ENCODE assay signal across 25 cellular contexts in genomic region chr11:68932358-68932757, GRCh38. TPM values are rescaled to one million over a fixed set of nuclear protein-coding genes. Genes with fewer than 3 reads are reported as not detected.
DNase-seq lines count a peak whose midpoint lies in the region; ATAC-seq and TF ChIP-seq lines count a peak whose summit lies in the region.
"Had no signal": no experiment of that assay in that cellular context is flagged by ENCODE, and none has a peak within 500 bp of the region (broad histone marks: within the 10 kb centered on the region; RNA-seq: fewer than 3 reads in every experiment).

No MANE protein-coding gene starts in this region.

- H3K4me3 ChIP-seq in lower lobe of right lung = no peak overlapping the region
- H3K4me3 ChIP-seq: Peyer's patch, SJSA1 had no signal

- no peak overlapping the region for H3K27ac Mint-ChIP-seq in natural killer cell treated with Interleukin-12 subunit alpha and Interleukin-12 subunit beta and Interleukin-15 and Interleukin-18, amount 100 ng/mL, for 72 hours
- H3K27ac Mint-ChIP-seq in natural killer cell = no peak overlapping the region
- H3K27ac Mint-ChIP-seq in central memory CD8-positive, alpha-beta T cell (ENCODE audit: low read depth) = peak overlapping the region; percentile 6

- H3K9me3 Mint-ChIP-seq in natural killer cell treated with Interleukin-12 subunit alpha and Interleukin-12 subunit beta and Interleukin-15 and Interleukin-18, amount 100 ng/mL, for 72 hours = no peaks in the 10 kb centered on the region
- no peaks in the 10 kb centered on the region for H3K9me3 Mint-ChIP-seq in natural killer cell
- no peaks in the 10 kb centered on the region for H3K9me3 Mint-ChIP-seq in central memory CD8-positive, alpha-beta T cell
- H3K9me3 Mint-ChIP-seq: CD14-positive monocyte had no signal

- peak; percentile 0 for DNase-seq in natural killer cell treated with Interleukin-12 subunit alpha and Interleukin-12 subunit beta and Interleukin-15 and Interleukin-18, amount 100 ng/mL, for 72 hours (ENCODE audit: low spot score)
- DNase-seq in natural killer cell = no peak
- no peak for DNase-seq in central memory CD8-positive, alpha-beta T cell (ENCODE audit: low spot score in 2 of 2)
- peak; percentile 62 for DNase-seq in posterior vena cava (ENCODE audit: low spot score)
- DNase-seq in lower lobe of right lung = no peak
- DNase-seq in GDM1 (lab: John Stamatoyannopoulos, UW) = no peak
- no peak for DNase-seq in G401 (ENCODE audit: low spot score)
- DNase-seq: 8988T, AML-193, EL, GOT3, IMR-90, MV-4-11, NCI-H1694, NCI-H2081 treated with DMSO at 0.1 percent for 48 hours, NCI-H2171 treated with DMSO at 0.1 percent for 48 hours, NCI-H524 treated with DMSO at 0.1 percent for 48 hours, NCI-H82, Peyer's patch had no signal

- no peak overlapping the region for H3K4me3 Mint-ChIP-seq in natural killer cell treated with Interleukin-12 subunit alpha and Interleukin-12 subunit beta and Interleukin-15 and Interleukin-18, amount 100 ng/mL, for 72 hours
- H3K4me3 Mint-ChIP-seq in natural killer cell = no peak overlapping the region
- H3K4me3 Mint-ChIP-seq in central memory CD8-positive, alpha-beta T cell = no peak overlapping the region
- H3K4me3 Mint-ChIP-seq: CD14-positive monocyte had no signal

- no peak overlapping the region for H3K27ac ChIP-seq in lower lobe of right lung
- H3K27ac ChIP-seq: KMS-11, Peyer's patch, SJSA1 had no signal

- peaks cover 89% of the 10 kb centered on the region for H3K36me3 ChIP-seq in lower lobe of right lung

- H3K36me3 Mint-ChIP-seq in natural killer cell treated with Interleukin-12 subunit alpha and Interleukin-12 subunit beta and Interleukin-15 and Interleukin-18, amount 100 ng/mL, for 72 hours = peaks cover 9% of the 10 kb centered on the region
- H3K36me3 Mint-ChIP-seq in natural killer cell = no peaks in the 10 kb centered on the region
- H3K36me3 Mint-ChIP-seq in central memory CD8-positive, alpha-beta T cell (ENCODE audit: insufficient read depth) = peaks cover 12% of the 10 kb centered on the region

- peaks cover 13% of the 10 kb centered on the region for H3K4me1 ChIP-seq in lower lobe of right lung
- H3K4me1 ChIP-seq: SJSA1 had no signal

- H3K4me1 Mint-ChIP-seq in natural killer cell treated with Interleukin-12 subunit alpha and Interleukin-12 subunit beta and Interleukin-15 and Interleukin-18, amount 100 ng/mL, for 72 hours (ENCODE audit: low read depth in 2 of 2) = peaks cover 0 to 2% of the 10 kb centered on the region in 2 donors
- no peaks in the 10 kb centered on the region for H3K4me1 Mint-ChIP-seq in natural killer cell
- H3K4me1 Mint-ChIP-seq in central memory CD8-positive, alpha-beta T cell = no peaks in the 10 kb centered on the region

- no peaks in the 10 kb centered on the region for H3K27me3 ChIP-seq in lower lobe of right lung (ENCODE audit: low read depth)
- H3K27me3 ChIP-seq: Peyer's patch, SJSA1 had no signal

- TF ChIP-seq CTCF in natural killer cell (IDR thresholded peaks at IDR 0.05) = no peak
- TF ChIP-seq CTCF in lower lobe of right lung (IDR thresholded peaks at IDR 0.05) = no peak

- intact Hi-C loops in natural killer cell (cut with micrococcal nuclease) = no loop called here
- intact Hi-C loops in posterior vena cava (cut with DNase I) = loop anchor here in 1 of 2 donors (10.0 kb wide), 1 partner anchor 152 kb away; no protein-coding TSS in a partner anchor
- intact Hi-C loops in lower lobe of right lung (cut with DNase I) = no loop called here

- H3K9me3 ChIP-seq in lower lobe of right lung = no peaks in the 10 kb centered on the region
- H3K9me3 ChIP-seq: Peyer's patch, SJSA1 had no signal

- no peak for ATAC-seq in natural killer cell treated with Interleukin-12 subunit alpha and Interleukin-12 subunit beta and Interleukin-15 and Interleukin-18, amount 100 ng/mL, for 72 hours
- ATAC-seq in natural killer cell = no peak
- no peak for ATAC-seq in central memory CD8-positive, alpha-beta T cell (replicated peaks; ENCODE audit: extremely low read depth, poor library complexity, severe bottlenecking)
- no peak for ATAC-seq in lower lobe of right lung
- no peak for ATAC-seq in HG03439 (IDR thresholded peaks at IDR 0.05; ENCODE audit: unreplicated experiment)
- ATAC-seq: HCT116, Right ventricle myocardium inferior had no signal

- in situ Hi-C loops in G401 (cut with HindIII; ENCODE audit: low sequenced_read_pairs) = no loop called here

- no peaks in the 10 kb centered on the region for H3K27me3 Mint-ChIP-seq in natural killer cell treated with Interleukin-12 subunit alpha and Interleukin-12 subunit beta and Interleukin-15 and Interleukin-18, amount 100 ng/mL, for 72 hours
- no peaks in the 10 kb centered on the region for H3K27me3 Mint-ChIP-seq in natural killer cell (ENCODE audit: low read depth in 2 of 2)
- no peaks in the 10 kb centered on the region for H3K27me3 Mint-ChIP-seq in central memory CD8-positive, alpha-beta T cell

RNA-seq across cellular contexts. Expression of gene IGHMBP2, which starts 28.7 kb away (rescaled TPM):
- 10 to 100 TPM; 32.8 to 62.9 TPM for total RNA-seq in natural killer cell treated with Interleukin-12 subunit alpha and Interleukin-12 subunit beta and Interleukin-15 and Interleukin-18, amount 100 ng/mL, for 72 hours
- total RNA-seq in natural killer cell (10 to 100 TPM; 31.5 to 52.3 (median 48.5) TPM), posterior vena cava (10 to 100 TPM; 18.3 to 18.4 TPM), lower lobe of right lung (18.8 TPM)
- total RNA-seq in G401 (2014; rRNA removed; shearing (Covaris generic)) = 19.1 and 21.3 TPM in 2 replicates

RNA-seq across cellular contexts. Expression of gene MRPL21, which starts 28.7 kb away (rescaled TPM):
- total RNA-seq in natural killer cell treated with Interleukin-12 subunit alpha and Interleukin-12 subunit beta and Interleukin-15 and Interleukin-18, amount 100 ng/mL, for 72 hours = 100 to 1,000 TPM in 1 of 2 donors, 10 to 100 TPM in 1; 57.6 to 108 TPM
- total RNA-seq in natural killer cell (10 to 100 TPM; 39.0 to 47.4 (median 40.3) TPM), posterior vena cava (10 to 100 TPM; 44.9 to 47.5 TPM), lower lobe of right lung (32.9 TPM)
- 99.9 and 120 TPM in 2 replicates for total RNA-seq in G401 (2014; rRNA removed; shearing (Covaris generic))

RNA-seq across cellular contexts. Expression of gene MRGPRD, which starts 48.4 kb away (rescaled TPM):
- total RNA-seq in natural killer cell treated with Interleukin-12 subunit alpha and Interleukin-12 subunit beta and Interleukin-15 and Interleukin-18, amount 100 ng/mL, for 72 hours = not detected
- total RNA-seq in natural killer cell (not detected), posterior vena cava (not detected), lower lobe of right lung (not detected)
- total RNA-seq in G401 (2014; rRNA removed; shearing (Covaris generic)) = not detected in 2 replicates
- total RNA-seq: IMR-90, Peyer's patch, Right ventricle myocardium inferior, SJSA1 had no signal

Comparison
In these comparisons a context has a peak if more than half of its experiments do, and no peak if none do; other contexts are left out.
1. DNase-seq: peak in natural killer cell treated with Interleukin-12 subunit alpha and Interleukin-12 subunit beta and Interleukin-15 and Interleukin-18, amount 100 ng/mL, for 72 hours (single experiment) and posterior vena cava (single experiment); none in natural killer cell (single experiment), central memory CD8-positive, alpha-beta T cell (0 of 2), lower lobe of right lung (single experiment), GDM1 (single experiment) and G401 (single experiment).